In genomic region chr7:92179393-92179924, GRCh38 we compare ENCODE assay signal across 8 cellular contexts. TPM values are rescaled to one million over a fixed set of nuclear protein-coding genes. Genes with fewer than 3 reads are reported as not detected.
A peak's percentile ranks its signal among the peaks of the same experiment; 100 is the strongest.
DNase-seq lines count a peak whose midpoint lies in the region; ATAC-seq and TF ChIP-seq lines count a peak whose summit lies in the region.

No MANE protein-coding gene starts in this region.

- peak overlapping the region; percentile 71 for H3K4me3 Mint-ChIP-seq in activated CD8-positive, alpha-beta T cell treated with anti-CD3 and anti-CD28 coated beads for 36 hours

- ATAC-seq in GM21723 (IDR thresholded peaks at IDR 0.05; ENCODE audit: unreplicated experiment) (peak; percentile 12), heart left ventricle (peak; percentile 29 to 63 (median 52)), GM21528 (IDR thresholded peaks at IDR 0.05; ENCODE audit: low FRiP score, unreplicated experiment) (no peak), HG02571 (IDR thresholded peaks at IDR 0.05; ENCODE audit: unreplicated experiment) (no peak)
- ATAC-seq in activated CD8-positive, alpha-beta T cell treated with anti-CD3 and anti-CD28 coated beads for 36 hours, result peak; percentile 10

- H3K36me3 ChIP-seq in heart left ventricle (no peaks in the 10 kb centered on the region), parathyroid adenoma (ENCODE audit: control insufficient read depth, insufficient read depth, low read length) (no peaks in the 10 kb centered on the region), WERI-Rb-1 (no peaks in the 10 kb centered on the region)

- H3K9ac ChIP-seq in parathyroid adenoma, result no peak overlapping the region

- TF ChIP-seq POLR2A in heart left ventricle (IDR thresholded peaks at IDR 0.05), result no peak

- no peaks in the 10 kb centered on the region for H3K36me3 Mint-ChIP-seq in activated CD8-positive, alpha-beta T cell treated with anti-CD3 and anti-CD28 coated beads for 36 hours (ENCODE audit: low read depth)

- peaks cover 6% of the 10 kb centered on the region for H3K27me3 Mint-ChIP-seq in activated CD8-positive, alpha-beta T cell treated with anti-CD3 and anti-CD28 coated beads for 36 hours

- H3K4me1 ChIP-seq in heart left ventricle (peaks cover 0 to 9% (median 0%) of the 10 kb centered on the region in 12 donors), parathyroid adenoma (no peaks in the 10 kb centered on the region)

- peak overlapping the region; percentile 41 for H3K27ac ChIP-seq in AG04450 (ENCODE audit: low read depth, low read length)
- peak overlapping the region in 11 of 12 donors; percentile 10 to 85 (median 70) for H3K27ac ChIP-seq in heart left ventricle
- H3K27ac ChIP-seq in parathyroid adenoma, result peak overlapping the region; percentile 65
- H3K27ac ChIP-seq in WERI-Rb-1, result no peak overlapping the region

- 22 to 36% (median 26%) methylated on average over 15 to 20 of the region's 20 CpGs for WGBS in heart left ventricle, 4 donors

- POLR2A ChIA-PET in AG04450 (lab: Yijun Ruan, JAX), result interaction anchor here (0.7 to 1.0 kb wide), 2 partner anchors 45 to 268 kb away, joined by 3 read pairs; partner anchors contain the start of genes CYP51A1 and GATAD1
- POLR2A ChIA-PET in activated CD8-positive, alpha-beta T cell treated with anti-CD3 and anti-CD28 coated beads for 36 hours (lab: Charles Lee), result interaction anchor here (0.7 to 1.3 kb wide), 5 partner anchors 16 to 268 kb away, joined by 3 read pairs; partner anchors contain the start of gene GATAD1

- intact Hi-C loops in activated CD8-positive, alpha-beta T cell treated with anti-CD3 and anti-CD28 coated beads for 36 hours (cut with micrococcal nuclease), result no loop called here
- intact Hi-C loops in heart left ventricle (cut with DNase I), result loop anchor here in 6 of 10 donors (2.0 to 10.0 kb wide), 3 partner anchors 265 to 268 kb away; partner anchors contain the start of gene GATAD1 (in 6 of the 6)

- H3K27ac Mint-ChIP-seq in activated CD8-positive, alpha-beta T cell treated with anti-CD3 and anti-CD28 coated beads for 36 hours, result no peak overlapping the region

- H3K27me3 ChIP-seq in AG04450 (ENCODE audit: control insufficient read depth, insufficient read depth, low read length), result no peaks in the 10 kb centered on the region
- no peaks in the 10 kb centered on the region for H3K27me3 ChIP-seq in heart left ventricle
- H3K27me3 ChIP-seq in parathyroid adenoma (ENCODE audit: control insufficient read depth, insufficient read depth, low read length), result no peaks in the 10 kb centered on the region
- no peaks in the 10 kb centered on the region for H3K27me3 ChIP-seq in WERI-Rb-1 (ENCODE audit: insufficient read depth, low read depth, severe bottlenecking)

- no peaks in the 10 kb centered on the region for H3K79me2 ChIP-seq in parathyroid adenoma

- H3K9me3 ChIP-seq in AG04450 (ENCODE audit: control insufficient read depth, insufficient read depth, low read length) (no peaks in the 10 kb centered on the region; the same call in 1 of the 2 replicates), heart left ventricle (peaks cover 0 to 13% (median 0%) of the 10 kb centered on the region in 12 donors), parathyroid adenoma (ENCODE audit: control insufficient read depth, low read length) (no peaks in the 10 kb centered on the region), WERI-Rb-1 (ENCODE audit: severe bottlenecking) (no peaks in the 10 kb centered on the region)

- H3K9me3 Mint-ChIP-seq in activated CD8-positive, alpha-beta T cell treated with anti-CD3 and anti-CD28 coated beads for 36 hours, result no peaks in the 10 kb centered on the region

- TF ChIP-seq CTCF in AG04450 (IDR thresholded peaks at IDR 0.05; ENCODE audit: low read depth, low read length), result no peak
- no peak for TF ChIP-seq CTCF in activated CD8-positive, alpha-beta T cell treated with anti-CD3 and anti-CD28 coated beads for 36 hours (IDR thresholded peaks at IDR 0.05)
- TF ChIP-seq CTCF in heart left ventricle (IDR thresholded peaks at IDR 0.05), result no peak
- TF ChIP-seq CTCF in parathyroid adenoma (IDR thresholded peaks at IDR 0.05), result no peak
- TF ChIP-seq CTCF in WERI-Rb-1 (IDR thresholded peaks at IDR 0.05; ENCODE audit: low read depth, low read length), result no peak

- peak overlapping the region; percentile 70 for H3K4me2 ChIP-seq in parathyroid adenoma (ENCODE audit: low read length)

- H2AFZ ChIP-seq in parathyroid adenoma, result peak overlapping the region; percentile 97

- H3K4me1 Mint-ChIP-seq in activated CD8-positive, alpha-beta T cell treated with anti-CD3 and anti-CD28 coated beads for 36 hours (ENCODE audit: low read depth), result peaks cover 5% of the 10 kb centered on the region

- DNase-seq in AG04450 (ENCODE audit: low read depth, low spot score) (no peak), heart left ventricle (peak in 1 of 5 donors; percentile 25), WERI-Rb-1 (no peak)
- DNase-seq in activated CD8-positive, alpha-beta T cell treated with anti-CD3 and anti-CD28 coated beads for 36 hours, result no peak

- CTCF ChIA-PET in AG04450 (lab: Charles Lee), result interaction anchor here (0.6 to 2.2 kb wide), 45 partner anchors 10 to 1664 kb away, joined by 3 to 41 read pairs (median 4); partner anchors contain the start of genes ANKIB1, GATAD1 and KRIT1
- CTCF ChIA-PET in activated CD8-positive, alpha-beta T cell treated with anti-CD3 and anti-CD28 coated beads for 36 hours (lab: Charles Lee), result interaction anchor here (0.6 to 1.5 kb wide), 24 partner anchors 9 to 1647 kb away, joined by 3 to 8 read pairs (median 3); partner anchors contain the start of gene GATAD1

- H3K4me3 ChIP-seq in AG04450 (ENCODE audit: low read depth, low read length) (peak overlapping the region; percentile 57), heart left ventricle (peak overlapping the region; percentile 16 to 67 (median 60)), parathyroid adenoma (ENCODE audit: low read depth, low read length) (peak overlapping the region; percentile 34), WERI-Rb-1 (ENCODE audit: low read depth, low read length) (no peak overlapping the region)

RNA-seq across cellular contexts. Expression of gene LRRD1, which starts 0.5 kb away (rescaled TPM):
- not detected in 2 replicates for polyA plus RNA-seq in AG04450 (2011; rRNA removed)
- polyA minus RNA-seq in AG04450 (2011; rRNA and poly(A)+ RNA removed), result not detected in 2 replicates
- total RNA-seq in activated CD8-positive, alpha-beta T cell treated with anti-CD3 and anti-CD28 coated beads for 36 hours, result not detected
- total RNA-seq in heart left ventricle, result under 1 TPM in 4 of 9 donors, not detected in 5; 0.17 to 0.33 (median 0.19) TPM
- polyA plus RNA-seq in heart left ventricle, result not detected

RNA-seq across cellular contexts. Expression of gene CYP51A1, which starts 45.2 kb away (rescaled TPM):
- 9.1 and 12.3 TPM in 2 replicates for polyA plus RNA-seq in AG04450 (2011; rRNA removed)
- 8.1 and 13.2 TPM in 2 replicates for polyA minus RNA-seq in AG04450 (2011; rRNA and poly(A)+ RNA removed)
- total RNA-seq in activated CD8-positive, alpha-beta T cell treated with anti-CD3 and anti-CD28 coated beads for 36 hours, result 10 to 100 TPM; 54.8 to 57.2 TPM
- total RNA-seq in heart left ventricle, result 10 to 100 TPM; 16.6 to 42.2 (median 32.7) TPM
- polyA plus RNA-seq in heart left ventricle, result 10 to 100 TPM in 1 of 2 donors, 1 to 10 TPM in 1; 6.7 to 45.9 TPM

Comparison
In these comparisons a context has a peak if more than half of its experiments do, and no peak if none do; other contexts are left out.
1. ATAC-seq: peak in GM21723 (single experiment), activated CD8-positive, alpha-beta T cell treated with anti-CD3 and anti-CD28 coated beads for 36 hours (single experiment) and heart left ventricle (4 of 4); none in GM21528 (single experiment) and HG02571 (single experiment).